Comparison of ENCODE assay signal across 9 cellular contexts in genomic region chr10:6579193-6579903, GRCh38. TPM values are rescaled to one million over a fixed set of nuclear protein-coding genes. Genes with fewer than 3 reads are reported as not detected.
DNase-seq lines count a peak whose midpoint lies in the region; ATAC-seq and TF ChIP-seq lines count a peak whose summit lies in the region.
"Had no signal": no experiment of that assay in that cellular context is flagged by ENCODE, and none has a peak within 500 bp of the region (broad histone marks: within the 10 kb centered on the region; RNA-seq: fewer than 3 reads in every experiment).

No MANE protein-coding gene starts in this region.

- no peaks in the 10 kb centered on the region for H4K20me1 ChIP-seq in OCI-LY1 (ENCODE audit: insufficient read depth, low read length)
- H4K20me1 ChIP-seq in neural progenitor cell (ENCODE audit: low read depth), result no peaks in the 10 kb centered on the region

- H3K9me2 ChIP-seq in OCI-LY1 (ENCODE audit: low read depth, low read length), result no peaks in the 10 kb centered on the region

- ATAC-seq in effector memory CD8-positive, alpha-beta T cell (replicated peaks), result no peak
- ATAC-seq in HG03280 (IDR thresholded peaks at IDR 0.05; ENCODE audit: unreplicated experiment) (no peak), HG03342 (IDR thresholded peaks at IDR 0.05; ENCODE audit: unreplicated experiment) (no peak), HG02840 (IDR thresholded peaks at IDR 0.05; ENCODE audit: low FRiP score, unreplicated experiment) (no peak)

- peak overlapping the region; percentile 81 to 98 for H3K4me3 Mint-ChIP-seq in effector memory CD8-positive, alpha-beta T cell
- peak overlapping the region; percentile 87 for H3K4me3 Mint-ChIP-seq in neural progenitor cell

- no peaks in the 10 kb centered on the region for H3K36me3 ChIP-seq in BJ (ENCODE audit: control insufficient read depth, insufficient read depth, low read length)
- H3K36me3 ChIP-seq in OCI-LY1 (ENCODE audit: insufficient read depth, low read length), result no peaks in the 10 kb centered on the region
- H3K36me3 ChIP-seq in neural progenitor cell, result no peaks in the 10 kb centered on the region
- H3K36me3 ChIP-seq: SJSA1 had no signal

- peaks cover 8% of the 10 kb centered on the region for H3K4me1 ChIP-seq in OCI-LY1 (ENCODE audit: insufficient read depth, low read length, severe bottlenecking)
- H3K4me1 ChIP-seq in neural progenitor cell, result peaks cover 31% of the 10 kb centered on the region

- H3K27ac ChIP-seq in OCI-LY1 (ENCODE audit: low read depth, low read length, poor library complexity, severe bottlenecking) (no peak overlapping the region), neural progenitor cell (no peak overlapping the region)
- H3K27ac ChIP-seq: SJSA1 had no signal

- H3K4me3 ChIP-seq in BJ (ENCODE audit: low read depth, low read length) (peak overlapping the region; percentile 31), OCI-LY1 (ENCODE audit: low read depth, low read length, poor library complexity, severe bottlenecking) (peak overlapping the region; percentile 40), neural progenitor cell (peak overlapping the region; percentile 74)

- no peak for DNase-seq in BJ (ENCODE audit: low read depth)
- no peak for DNase-seq in effector memory CD8-positive, alpha-beta T cell
- peak; percentile 26 for DNase-seq in neural progenitor cell (ENCODE audit: low spot score)
- no peak for DNase-seq in NCI-H2029 (lab: John Stamatoyannopoulos, UW)

- H3K79me2 ChIP-seq in OCI-LY1 (ENCODE audit: insufficient read depth, low read length) (no peaks in the 10 kb centered on the region), neural progenitor cell (ENCODE audit: low read depth) (no peaks in the 10 kb centered on the region)

- H3K4me2 ChIP-seq in OCI-LY1 (ENCODE audit: low read length), result peak overlapping the region; percentile 53; the same call in 1 of the 2 replicates
- H3K4me2 ChIP-seq in neural progenitor cell, result peak overlapping the region; percentile 93

- H3F3A ChIP-seq in OCI-LY1 (ENCODE audit: insufficient read depth, low read length) (no peaks in the 10 kb centered on the region), neural progenitor cell (ENCODE audit: low read depth) (peaks cover 9% of the 10 kb centered on the region)

- H3K27ac Mint-ChIP-seq in effector memory CD8-positive, alpha-beta T cell, result peak overlapping the region; percentile 86 to 98
- no peak overlapping the region for H3K27ac Mint-ChIP-seq in neural progenitor cell

- H3K27me3 ChIP-seq in BJ (ENCODE audit: control insufficient read depth, insufficient read depth, low read length) (peaks cover 9% of the 10 kb centered on the region), OCI-LY1 (ENCODE audit: insufficient read depth, low read length) (0 out of 2 replicates have a peak, but pooled peaks cover 4% of the 10 kb centered on the region), neural progenitor cell (peaks cover 35% of the 10 kb centered on the region)

- H3K4me1 Mint-ChIP-seq in effector memory CD8-positive, alpha-beta T cell (ENCODE audit: low read depth in 2 of 2), result peaks cover 61 to 64% of the 10 kb centered on the region in 2 donors
- peaks cover 44% of the 10 kb centered on the region for H3K4me1 Mint-ChIP-seq in neural progenitor cell

- H3K27me3 Mint-ChIP-seq in effector memory CD8-positive, alpha-beta T cell, result no peaks in the 10 kb centered on the region
- H3K27me3 Mint-ChIP-seq in neural progenitor cell (ENCODE audit: insufficient read depth, low read depth), result peaks cover 19% of the 10 kb centered on the region

- POLR2A ChIA-PET in BJ (lab: Charles Lee), result no interaction called here

- H3K36me3 Mint-ChIP-seq in effector memory CD8-positive, alpha-beta T cell (ENCODE audit: insufficient read depth), result peaks cover 50% of the 10 kb centered on the region
- H3K36me3 Mint-ChIP-seq in neural progenitor cell, result no peaks in the 10 kb centered on the region

- H3K9me3 ChIP-seq in OCI-LY1 (ENCODE audit: low read length) (no peaks in the 10 kb centered on the region), neural progenitor cell (ENCODE audit: low read depth) (no peaks in the 10 kb centered on the region)
- H3K9me3 ChIP-seq: SJSA1 had no signal

- TF ChIP-seq CTCF in BJ (IDR thresholded peaks at IDR 0.05; ENCODE audit: insufficient read depth, low read depth, low read length), result no peak
- TF ChIP-seq CTCF in OCI-LY1 (IDR thresholded peaks at IDR 0.05; ENCODE audit: low read length), result no peak
- TF ChIP-seq CTCF in neural progenitor cell (IDR thresholded peaks at IDR 0.05), result no peak

- no peaks in the 10 kb centered on the region for H3K9me3 Mint-ChIP-seq in effector memory CD8-positive, alpha-beta T cell
- no peaks in the 10 kb centered on the region for H3K9me3 Mint-ChIP-seq in neural progenitor cell

- H2AFZ ChIP-seq in OCI-LY1 (ENCODE audit: low read length), result no peak overlapping the region
- peak overlapping the region; percentile 40 for H2AFZ ChIP-seq in neural progenitor cell (replicated peaks)

- CTCF ChIA-PET in BJ (lab: Yijun Ruan, JAX), result interaction anchor here (1.3 kb wide), 1 partner anchor 7 kb away, joined by 5 read pairs; no protein-coding TSS in a partner anchor

- H3K9ac ChIP-seq in OCI-LY1 (ENCODE audit: low read length) (no peak overlapping the region), neural progenitor cell (no peak overlapping the region)

RNA-seq across cellular contexts. Expression of gene PRKCQ, which starts 0.7 kb away (rescaled TPM):
- 0.06 and 0.11 TPM in 2 replicates for polyA plus RNA-seq in BJ (2011; rRNA removed)
- 0.09 and 0.15 TPM in 2 replicates for polyA minus RNA-seq in BJ (2011; rRNA and poly(A)+ RNA removed)
- total RNA-seq in neural progenitor cell (ENCODE audit: low replicate concordance), result 3.5 TPM in 2 replicates
- total RNA-seq: SJSA1 had no signal
